In the genomic region with DNA sequence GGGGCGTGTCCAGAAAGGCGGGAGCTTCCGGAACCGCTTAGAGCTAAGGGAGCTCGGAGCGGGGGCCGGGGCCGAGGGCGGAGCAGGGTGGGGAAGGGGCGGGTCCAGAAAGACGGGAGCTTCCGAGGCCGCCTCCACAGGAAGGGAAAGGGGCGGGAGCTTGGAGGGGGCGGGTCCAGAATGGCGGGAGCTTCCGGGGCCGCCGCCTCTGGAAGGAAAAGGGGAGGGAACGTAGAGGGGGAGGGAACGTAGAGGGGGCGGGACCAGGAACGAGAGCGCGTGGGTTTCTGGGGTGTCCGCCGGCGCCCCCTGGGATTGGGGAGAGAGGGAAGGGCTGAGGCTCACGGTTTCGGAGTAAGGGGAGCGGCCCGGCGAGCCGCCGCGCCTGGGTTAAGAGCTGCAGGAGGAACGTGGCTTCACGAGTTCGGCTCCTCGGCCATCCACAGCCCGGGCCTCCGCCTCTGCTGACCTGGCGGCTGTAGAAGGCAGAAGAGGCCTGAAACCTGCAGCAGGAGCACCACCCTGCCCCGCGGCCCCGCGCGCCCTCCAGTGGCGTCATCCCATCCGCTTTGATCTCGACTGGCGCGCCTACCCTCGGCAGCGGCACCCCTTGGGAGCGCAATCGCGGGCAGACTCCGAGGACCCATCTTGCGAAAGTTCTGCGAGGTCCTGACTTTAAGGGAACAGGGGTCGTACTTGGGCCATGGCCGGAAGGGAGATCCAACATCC, we compare ENCODE assay signal across 1 cellular context.
TF ChIP-seq lines count a peak whose summit lies in the region.

No MANE protein-coding gene starts in this region.

TF ChIP-seq in WTC11, 78 proteins besides CTCF, POLR2A, EP300 and RAD21 (continued from another document and continues in another):
- peak; percentile 30; the same call in 1 of the 2 replicates for TF ChIP-seq ZNF532 (CRISPR knock-in tag; IDR thresholded peaks at IDR 0.05; ENCODE audit: borderline replicate concordance)
- no peak for TF ChIP-seq PREB (CRISPR knock-in tag; IDR thresholded peaks at IDR 0.05; ENCODE audit: borderline replicate concordance)
- TF ChIP-seq GTF2I (CRISPR knock-in tag; conservative IDR thresholded peaks at IDR 0.05), result no peak
- TF ChIP-seq, protein P1, sequence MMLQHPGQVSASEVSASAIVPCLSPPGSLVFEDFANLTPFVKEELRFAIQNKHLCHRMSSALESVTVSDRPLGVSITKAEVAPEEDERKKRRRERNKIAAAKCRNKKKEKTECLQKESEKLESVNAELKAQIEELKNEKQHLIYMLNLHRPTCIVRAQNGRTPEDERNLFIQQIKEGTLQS (CRISPR knock-in tag; conservative IDR thresholded peaks at IDR 0.05), result no peak
- peak; percentile 54; the same call in 1 of the 2 replicates for TF ChIP-seq GABPB1 (CRISPR knock-in tag; IDR thresholded peaks at IDR 0.05)
- TF ChIP-seq ERG (CRISPR knock-in tag; IDR thresholded peaks at IDR 0.05), result no peak
- TF ChIP-seq NFATC4 (CRISPR knock-in tag; IDR thresholded peaks at IDR 0.05), result no peak
- TF ChIP-seq ZSCAN18 (CRISPR knock-in tag; IDR thresholded peaks at IDR 0.05), result no peak
- 0 out of 2 replicates have a peak, but pooled peaks have one; percentile 83 for TF ChIP-seq KAT7 (CRISPR knock-in tag; IDR thresholded peaks at IDR 0.05; ENCODE audit: borderline replicate concordance)
- peak; percentile 61 for TF ChIP-seq CREM (CRISPR knock-in tag; IDR thresholded peaks at IDR 0.05)
- no peak for TF ChIP-seq TEAD4 (CRISPR knock-in tag; IDR thresholded peaks at IDR 0.05)
- TF ChIP-seq FOXK1 (CRISPR knock-in tag; IDR thresholded peaks at IDR 0.05), result peak; percentile 62; the same call in 1 of the 2 replicates
- TF ChIP-seq ESRRA (CRISPR knock-in tag; IDR thresholded peaks at IDR 0.05; ENCODE audit: borderline replicate concordance), result no peak
- 0 out of 2 replicates have a peak, but pooled peaks have one; percentile 18 for TF ChIP-seq IRF1 (CRISPR knock-in tag; IDR thresholded peaks at IDR 0.05)
- no peak for TF ChIP-seq CDX4 (CRISPR knock-in tag; IDR thresholded peaks at IDR 0.05; ENCODE audit: borderline replicate concordance)
- TF ChIP-seq HMGA2 (CRISPR knock-in tag; IDR thresholded peaks at IDR 0.05), result no peak
- no peak for TF ChIP-seq ZNF121 (CRISPR knock-in tag; IDR thresholded peaks at IDR 0.05)
- no peak for TF ChIP-seq ZNF219 (CRISPR knock-in tag; IDR thresholded peaks at IDR 0.05; ENCODE audit: borderline replicate concordance)
- TF ChIP-seq ZNF317 (CRISPR knock-in tag; IDR thresholded peaks at IDR 0.05; ENCODE audit: borderline replicate concordance, low read depth), result no peak
- TF ChIP-seq, protein P2, sequence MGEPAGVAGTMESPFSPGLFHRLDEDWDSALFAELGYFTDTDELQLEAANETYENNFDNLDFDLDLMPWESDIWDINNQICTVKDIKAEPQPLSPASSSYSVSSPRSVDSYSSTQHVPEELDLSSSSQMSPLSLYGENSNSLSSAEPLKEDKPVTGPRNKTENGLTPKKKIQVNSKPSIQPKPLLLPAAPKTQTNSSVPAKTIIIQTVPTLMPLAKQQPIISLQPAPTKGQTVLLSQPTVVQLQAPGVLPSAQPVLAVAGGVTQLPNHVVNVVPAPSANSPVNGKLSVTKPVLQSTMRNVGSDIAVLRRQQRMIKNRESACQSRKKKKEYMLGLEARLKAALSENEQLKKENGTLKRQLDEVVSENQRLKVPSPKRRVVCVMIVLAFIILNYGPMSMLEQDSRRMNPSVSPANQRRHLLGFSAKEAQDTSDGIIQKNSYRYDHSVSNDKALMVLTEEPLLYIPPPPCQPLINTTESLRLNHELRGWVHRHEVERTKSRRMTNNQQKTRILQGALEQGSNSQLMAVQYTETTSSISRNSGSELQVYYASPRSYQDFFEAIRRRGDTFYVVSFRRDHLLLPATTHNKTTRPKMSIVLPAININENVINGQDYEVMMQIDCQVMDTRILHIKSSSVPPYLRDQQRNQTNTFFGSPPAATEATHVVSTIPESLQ (CRISPR knock-in tag; IDR thresholded peaks at IDR 0.05), result no peak
- no peak for TF ChIP-seq ZNF671 (CRISPR knock-in tag; IDR thresholded peaks at IDR 0.05)
- TF ChIP-seq ETV6 (CRISPR knock-in tag; IDR thresholded peaks at IDR 0.05), result peak; percentile 79
- TF ChIP-seq, protein P3, sequence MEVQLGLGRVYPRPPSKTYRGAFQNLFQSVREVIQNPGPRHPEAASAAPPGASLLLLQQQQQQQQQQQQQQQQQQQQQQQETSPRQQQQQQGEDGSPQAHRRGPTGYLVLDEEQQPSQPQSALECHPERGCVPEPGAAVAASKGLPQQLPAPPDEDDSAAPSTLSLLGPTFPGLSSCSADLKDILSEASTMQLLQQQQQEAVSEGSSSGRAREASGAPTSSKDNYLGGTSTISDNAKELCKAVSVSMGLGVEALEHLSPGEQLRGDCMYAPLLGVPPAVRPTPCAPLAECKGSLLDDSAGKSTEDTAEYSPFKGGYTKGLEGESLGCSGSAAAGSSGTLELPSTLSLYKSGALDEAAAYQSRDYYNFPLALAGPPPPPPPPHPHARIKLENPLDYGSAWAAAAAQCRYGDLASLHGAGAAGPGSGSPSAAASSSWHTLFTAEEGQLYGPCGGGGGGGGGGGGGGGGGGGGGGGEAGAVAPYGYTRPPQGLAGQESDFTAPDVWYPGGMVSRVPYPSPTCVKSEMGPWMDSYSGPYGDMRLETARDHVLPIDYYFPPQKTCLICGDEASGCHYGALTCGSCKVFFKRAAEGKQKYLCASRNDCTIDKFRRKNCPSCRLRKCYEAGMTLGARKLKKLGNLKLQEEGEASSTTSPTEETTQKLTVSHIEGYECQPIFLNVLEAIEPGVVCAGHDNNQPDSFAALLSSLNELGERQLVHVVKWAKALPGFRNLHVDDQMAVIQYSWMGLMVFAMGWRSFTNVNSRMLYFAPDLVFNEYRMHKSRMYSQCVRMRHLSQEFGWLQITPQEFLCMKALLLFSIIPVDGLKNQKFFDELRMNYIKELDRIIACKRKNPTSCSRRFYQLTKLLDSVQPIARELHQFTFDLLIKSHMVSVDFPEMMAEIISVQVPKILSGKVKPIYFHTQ (CRISPR knock-in tag; IDR thresholded peaks at IDR 0.05), result no peak
- no peak for TF ChIP-seq NFE2L1 (CRISPR knock-in tag; IDR thresholded peaks at IDR 0.05)
- TF ChIP-seq E2F5 (CRISPR knock-in tag; IDR thresholded peaks at IDR 0.05), result peak; percentile 85
- TF ChIP-seq ZMAT4 (CRISPR knock-in tag; IDR thresholded peaks at IDR 0.05), result no peak
- TF ChIP-seq GRHL2 (CRISPR knock-in tag; IDR thresholded peaks at IDR 0.05; ENCODE audit: insufficient replicate concordance, severe bottlenecking), result no peak
- no peak for TF ChIP-seq IRF2 (CRISPR knock-in tag; IDR thresholded peaks at IDR 0.05; ENCODE audit: borderline replicate concordance, low read depth)
- no peak for TF ChIP-seq SMAD4 (CRISPR knock-in tag; IDR thresholded peaks at IDR 0.05)
- TF ChIP-seq HMGXB4 (CRISPR knock-in tag; IDR thresholded peaks at IDR 0.05), result peak; percentile 90; the same call in 1 of the 2 replicates
- peak; percentile 64; the same call in 1 of the 2 replicates for TF ChIP-seq TCF7 (CRISPR knock-in tag; IDR thresholded peaks at IDR 0.05; ENCODE audit: low read depth)
